1 cellular context compared by ENCODE assay signal in genomic region chr11:73397468-73398131, GRCh38.
A peak's percentile ranks its signal among the peaks of the same experiment; 100 is the strongest.
TF ChIP-seq lines count a peak whose summit lies in the region.

No MANE protein-coding gene starts in this region.

TF ChIP-seq in GM12878, 131 proteins besides CTCF, POLR2A, EP300 and RAD21:
- TF ChIP-seq TCF3 (IDR thresholded peaks at IDR 0.05; ENCODE audit: borderline replicate concordance, insufficient read depth, low read depth, low read length) (no peak), POLR2AphosphoS5 (IDR thresholded peaks at IDR 0.05; ENCODE audit: low read length) (peak; percentile 13; the same call in 1 of the 2 replicates), SMAD5 (IDR thresholded peaks at IDR 0.05; ENCODE audit: low read depth) (no peak), RFX5 (IDR thresholded peaks at IDR 0.05; ENCODE audit: low read depth, low read length) (no peak), NR2C1 (IDR thresholded peaks at IDR 0.05) (no peak), REST (IDR thresholded peaks at IDR 0.05; ENCODE audit: low read depth, low read length) (no peak), RCOR1 (conservative IDR thresholded peaks at IDR 0.05; ENCODE audit: low read depth, low read length) (no peak), BCL3 (IDR thresholded peaks at IDR 0.05; ENCODE audit: borderline replicate concordance, insufficient read depth, low read depth, low read length, poor library complexity, severe bottlenecking) (no peak), SIN3A (IDR thresholded peaks at IDR 0.05; ENCODE audit: low read depth, low read length) (no peak)
TF ChIP-seq in GM12878: peak in this region for 1.
